ENCODE assay signal across 7 cellular contexts in genomic region chr13:90938848-90939247, GRCh38.
"Had no signal": no experiment of that assay in that cellular context is flagged by ENCODE, and none has a peak within 500 bp of the region (broad histone marks: within the 10 kb centered on the region; RNA-seq: fewer than 3 reads in every experiment).

No MANE protein-coding gene starts in this region.

- H3K27ac ChIP-seq: HL-60, KMS-11 had no signal

- DNase-seq: IMR-90, KBM-7, KG1 had no signal

- ATAC-seq: HepG2 had no signal

- FAIRE-seq: HepG2, HTR-8/SVneo had no signal

- H3K4me2 ChIP-seq: KMS-11 had no signal

- H3K9ac ChIP-seq: KMS-11 had no signal
